In genomic region chr12:92702754-92703679, GRCh38 we compare ENCODE assay signal across 1 cellular context.
TF ChIP-seq lines count a peak whose summit lies in the region.

Gene PLEKHG7 (plus strand): TSS chr12:92702989. CDS start chr12:92706632, 3,643 bp downstream.

TF ChIP-seq in GM12878, 131 proteins besides CTCF, POLR2A, EP300 and RAD21 (continued from another document):
- TF ChIP-seq EED (IDR thresholded peaks at IDR 0.05; ENCODE audit: low read depth) (peak; percentile 14; the same call in 1 of the 2 replicates), CEBPB (IDR thresholded peaks at IDR 0.05; ENCODE audit: borderline replicate concordance in 1 of 2, low read depth in 2 of 2, low read length in 2 of 2) (no peak), NRF1 (conservative IDR thresholded peaks at IDR 0.05; ENCODE audit: low read depth, low read length) (no peak)
